Comparison of ENCODE assay signal across 9 cellular contexts in genomic region chr11:69841859-69842698, GRCh38. TPM values are rescaled to one million over a fixed set of nuclear protein-coding genes. Genes with fewer than 3 reads are reported as not detected.
A peak's percentile ranks its signal among the peaks of the same experiment; 100 is the strongest.
DNase-seq lines count a peak whose midpoint lies in the region; ATAC-seq, FAIRE-seq and TF ChIP-seq lines count a peak whose summit lies in the region.
"Had no signal": no experiment of that assay in that cellular context is flagged by ENCODE, and none has a peak within 500 bp of the region (broad histone marks: within the 10 kb centered on the region; RNA-seq: fewer than 3 reads in every experiment).

No MANE protein-coding gene starts in this region.

- POLR2A ChIA-PET in HCT116 (lab: Charles Lee), result no interaction called here

- ATAC-seq in DND-41 (ENCODE audit: insufficient read depth, low read depth) (peak; percentile 56; the same call in 2 of the 3 replicates), HCT116 (peak; percentile 28), GM19351 (IDR thresholded peaks at IDR 0.05; ENCODE audit: unreplicated experiment) (no peak)

- DNase-seq in DND-41, result peak; percentile 28
- peak; percentile 49 for DNase-seq in HCT116 (ENCODE audit: low read depth, low spot score)
- DNase-seq in astrocyte (ENCODE audit: low read depth), result no peak
- DNase-seq in lung microvascular endothelial cell (ENCODE audit: low read depth in 2 of 2), result peak; percentile 30 to 34
- no peak for DNase-seq in KG1 (lab: John Stamatoyannopoulos, UW)
- no peak for DNase-seq in retina
- DNase-seq: stomach had no signal

- TF ChIP-seq CTCF in DND-41 (IDR thresholded peaks at IDR 0.05; ENCODE audit: borderline replicate concordance, extremely low read depth, low read length, poor library complexity, severe bottlenecking) (peak; percentile 63), HCT116 (IDR thresholded peaks at IDR 0.05 in 2 of 3, conservative IDR thresholded peaks at IDR 0.05 in 1 of 3; ENCODE audit: borderline replicate concordance in 1 of 3, insufficient read depth in 1 of 3, low read depth in 2 of 3, low read length in 2 of 3) (peak; percentile 74 to 82 (median 79); a peak in 5 of 6 replicates), astrocyte (IDR thresholded peaks at IDR 0.05; ENCODE audit: insufficient read depth, low read depth, low read length) (peak; percentile 47)

- H3K36me3 Mint-ChIP-seq in astrocyte (ENCODE audit: low read depth, unreplicated experiment), result no peaks in the 10 kb centered on the region

- no peak for FAIRE-seq in astrocyte (lab: Jason Lieb, UNC)

- H4K20me1 ChIP-seq in DND-41 (ENCODE audit: insufficient read depth, low read length), result no peaks in the 10 kb centered on the region
- H4K20me1 ChIP-seq in HCT116 (ENCODE audit: insufficient read depth), result no peaks in the 10 kb centered on the region
- no peaks in the 10 kb centered on the region for H4K20me1 ChIP-seq in astrocyte (ENCODE audit: insufficient read depth, low read length)

- peak; percentile 70 for TF ChIP-seq RAD21 in HCT116 (IDR thresholded peaks at IDR 0.05; ENCODE audit: low read depth)

- RAD21 ChIA-PET in HCT116 (lab: Charles Lee; ENCODE audit: low non-redundant PET in 1 of 2, low total read pairs in 2 of 2, uncharacterized antibody in 2 of 2, unreplicated experiment in 2 of 2), result no interaction called here

- no peak overlapping the region for H3K4me2 ChIP-seq in DND-41 (ENCODE audit: insufficient read depth, low read length)
- H3K4me2 ChIP-seq in HCT116 (ENCODE audit: low read length), result no peak overlapping the region
- no peak overlapping the region for H3K4me2 ChIP-seq in astrocyte (ENCODE audit: low read length)

- no peak overlapping the region for H3K27ac ChIP-seq in DND-41 (ENCODE audit: low read length)
- H3K27ac ChIP-seq in HCT116 (ENCODE audit: low read depth, low read length), result no peak overlapping the region
- H3K27ac ChIP-seq in astrocyte (ENCODE audit: low read depth, low read length), result no peak overlapping the region
- H3K27ac ChIP-seq: stomach had no signal

- TF ChIP-seq POLR2A in HCT116 (IDR thresholded peaks at IDR 0.05; ENCODE audit: borderline replicate concordance, extremely low read depth, insufficient read depth, insufficient read length), result no peak

- intact Hi-C loops in HCT116 (cut with micrococcal nuclease), result loop anchor here (2.0 kb wide), 1 partner anchor 155 kb away; no protein-coding TSS in a partner anchor

- no peak overlapping the region for H3K4me3 Mint-ChIP-seq in astrocyte (ENCODE audit: unreplicated experiment)

- CTCF ChIA-PET in HCT116 (lab: Charles Lee), result interaction anchor here (1.2 to 1.4 kb wide), 3 partner anchors 42 to 137 kb away, joined by 3 to 4 read pairs (median 4); no protein-coding TSS in a partner anchor

- H3K27ac Mint-ChIP-seq in astrocyte (ENCODE audit: unreplicated experiment), result no peak overlapping the region

- H3K27me3 ChIP-seq in DND-41 (ENCODE audit: insufficient read depth, low read length, poor library complexity) (peaks cover 4% of the 10 kb centered on the region), HCT116 (ENCODE audit: insufficient read depth, low read length) (no peaks in the 10 kb centered on the region), astrocyte (ENCODE audit: insufficient read depth, low read length) (peaks cover 13% of the 10 kb centered on the region)

- BruUV-seq in HCT116 (replicated peaks; lab: Mats Ljungman, UMichigan), result no TSS peak

- H3K27me3 Mint-ChIP-seq in astrocyte (ENCODE audit: low read depth, unreplicated experiment), result peaks cover 21% of the 10 kb centered on the region

- peaks cover 2% of the 10 kb centered on the region for H3K9me3 Mint-ChIP-seq in astrocyte (ENCODE audit: unreplicated experiment)

- no peaks in the 10 kb centered on the region for H3K9me2 ChIP-seq in HCT116 (ENCODE audit: insufficient read depth)

- no peaks in the 10 kb centered on the region for H3K9me3 ChIP-seq in DND-41 (ENCODE audit: insufficient read depth, low read length, severe bottlenecking)
- no peaks in the 10 kb centered on the region for H3K9me3 ChIP-seq in HCT116 (ENCODE audit: control insufficient read depth in 1 of 2, insufficient read depth in 1 of 2, low read depth in 1 of 2, low read length in 2 of 2)
- H3K9me3 ChIP-seq in astrocyte (ENCODE audit: insufficient read depth, low read depth, low read length), result no peaks in the 10 kb centered on the region
- H3K9me3 ChIP-seq: stomach had no signal

- H2AFZ ChIP-seq in DND-41 (ENCODE audit: low read depth, low read length) (no peak overlapping the region), HCT116 (ENCODE audit: low read depth, low read length, poor library complexity, severe bottlenecking) (no peak overlapping the region), astrocyte (ENCODE audit: low read depth, low read length) (no peak overlapping the region)

- no peak overlapping the region for H3K4me3 ChIP-seq in DND-41 (ENCODE audit: low read depth in 1 of 2, low read length in 2 of 2)
- H3K4me3 ChIP-seq in HCT116 (replicated peaks in 1 of 2; ENCODE audit: low read depth in 1 of 2, low read length in 2 of 2), result no peak overlapping the region
- H3K4me3 ChIP-seq in astrocyte (ENCODE audit: insufficient read depth, low read depth, low read length), result no peak overlapping the region
- H3K4me3 ChIP-seq: stomach had no signal

- H3K4me1 ChIP-seq in DND-41 (ENCODE audit: insufficient read depth, low read length) (no peaks in the 10 kb centered on the region), HCT116 (ENCODE audit: control insufficient read depth in 1 of 2, insufficient read depth in 2 of 2, low read length in 2 of 2) (peaks cover 28 to 32% of the 10 kb centered on the region in 2 experiments), astrocyte (ENCODE audit: insufficient read depth, low read length) (peaks cover 3% of the 10 kb centered on the region)
- H3K4me1 ChIP-seq: stomach had no signal

- no peaks in the 10 kb centered on the region for H3K36me3 ChIP-seq in DND-41 (ENCODE audit: insufficient read depth, low read length)
- no peaks in the 10 kb centered on the region for H3K36me3 ChIP-seq in HCT116 (ENCODE audit: control insufficient read depth in 1 of 2, insufficient read depth in 2 of 2, low read length in 2 of 2)
- H3K36me3 ChIP-seq in astrocyte (ENCODE audit: insufficient read depth, low read length), result no peaks in the 10 kb centered on the region
- H3K36me3 ChIP-seq: stomach had no signal

- no peaks in the 10 kb centered on the region for H3K79me2 ChIP-seq in DND-41 (ENCODE audit: insufficient read depth, low read length)
- H3K79me2 ChIP-seq in HCT116 (ENCODE audit: insufficient read depth, low read length), result no peaks in the 10 kb centered on the region
- H3K79me2 ChIP-seq in astrocyte (ENCODE audit: insufficient read depth, low read length), result no peaks in the 10 kb centered on the region

- H3K4me1 Mint-ChIP-seq in astrocyte (ENCODE audit: low read depth, unreplicated experiment), result no peaks in the 10 kb centered on the region

- no peak overlapping the region for H3K9ac ChIP-seq in DND-41 (ENCODE audit: low read depth, low read length)
- H3K9ac ChIP-seq in HCT116 (ENCODE audit: low read length), result no peak overlapping the region
- H3K9ac ChIP-seq in astrocyte (ENCODE audit: low read length), result no peak overlapping the region

TF ChIP-seq in HCT116, 20 proteins besides CTCF, POLR2A, EP300 and RAD21:
- TF ChIP-seq MAX (IDR thresholded peaks at IDR 0.05) (no peak; the same call in 1 of the 2 replicates), CEBPB (IDR thresholded peaks at IDR 0.05; ENCODE audit: low read depth) (no peak), ZNF274 (IDR thresholded peaks at IDR 0.05; ENCODE audit: low read depth, low read length) (no peak), SRF (IDR thresholded peaks at IDR 0.05; ENCODE audit: low read depth) (no peak), ELF1 (IDR thresholded peaks at IDR 0.05; ENCODE audit: borderline replicate concordance, low read depth) (no peak), SP1 (IDR thresholded peaks at IDR 0.05; ENCODE audit: low read depth) (no peak), CBX3 (IDR thresholded peaks at IDR 0.05; ENCODE audit: low read depth) (peak; percentile 56; the same call in 1 of the 2 replicates)

RNA-seq across cellular contexts. Expression of gene FGF3, which starts 22.9 kb away (rescaled TPM):
- total RNA-seq in HCT116 (2021; ENCODE audit: unreplicated experiment), result not detected
- 0.07 TPM in 1 of 2 replicates, not detected in the other for polyA plus RNA-seq in HCT116 (2012)
- total RNA-seq in astrocyte, result not detected in 2 replicates
- not detected in 2 replicates for total RNA-seq in lung microvascular endothelial cell
- total RNA-seq: stomach had no signal
- polyA plus RNA-seq: adipose tissue, stomach had no signal

Comparison
In these comparisons a context has a peak if more than half of its experiments do, and no peak if none do; other contexts are left out.
1. DNase-seq: peak in DND-41 (single experiment), HCT116 (single experiment) and lung microvascular endothelial cell (2 of 2); none in astrocyte (single experiment), KG1 (single experiment) and retina (single experiment).
2. Peak in every context shown above with its lines, with median percentiles within 50 percentile points of each other: CTCF ChIP-seq.